Comparison of ENCODE assay signal across 8 cellular contexts in the genomic region with DNA sequence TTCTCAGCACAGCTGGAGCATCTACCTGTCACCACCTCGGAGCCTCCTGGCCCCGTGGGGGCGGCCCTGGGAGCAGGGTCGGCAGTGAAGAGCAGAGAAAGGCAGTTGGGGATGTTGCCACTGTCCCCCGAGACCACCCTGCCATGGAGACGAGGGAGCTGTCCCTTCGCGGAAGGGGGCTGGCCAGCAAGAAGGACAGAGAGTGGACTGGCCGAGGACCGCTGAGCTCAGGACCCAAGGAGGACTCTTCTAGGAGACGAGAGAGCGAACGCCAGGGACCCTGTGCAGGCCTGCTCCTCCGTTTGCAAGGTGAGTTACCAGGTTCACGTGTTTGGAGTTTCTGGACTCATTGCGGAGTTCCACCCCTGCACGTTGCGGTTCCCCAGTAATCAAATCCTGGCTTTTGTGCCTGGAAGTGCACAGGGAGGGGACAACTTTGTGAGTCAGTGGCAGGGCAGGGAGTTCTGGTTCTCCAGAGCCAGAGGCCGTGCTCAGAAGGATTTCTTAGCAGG. TPM values are rescaled to one million over a fixed set of nuclear protein-coding genes. Genes with fewer than 3 reads are reported as not detected.
A peak's percentile ranks its signal among the peaks of the same experiment; 100 is the strongest.
DNase-seq lines count a peak whose midpoint lies in the region; ATAC-seq and TF ChIP-seq lines count a peak whose summit lies in the region.

No MANE protein-coding gene starts in this region.

- peaks cover 8% of the 10 kb centered on the region for H3K36me3 ChIP-seq in osteoblast (ENCODE audit: insufficient read depth, low read length)
- H3K36me3 ChIP-seq in aorta (ENCODE audit: control insufficient read depth in 1 of 2, insufficient read depth in 2 of 2, low read length in 1 of 2), result no peaks in the 10 kb centered on the region

- H3K27ac ChIP-seq in osteoblast (ENCODE audit: low read depth, low read length) (peak overlapping the region; percentile 100), aorta (ENCODE audit: low read depth in 1 of 2, low read length in 2 of 2) (peak overlapping the region; percentile 69 to 77)

- WGBS in aorta, 2 donors, result 59 to 64% methylated on average over 19 of the region's 19 CpGs

- H2AFZ ChIP-seq in osteoblast (ENCODE audit: low read length), result no peak overlapping the region

- no peaks in the 10 kb centered on the region for H4K20me1 ChIP-seq in osteoblast (ENCODE audit: insufficient read depth, low read length)

- H3K9me3 ChIP-seq in osteoblast (ENCODE audit: low read depth, low read length) (no peaks in the 10 kb centered on the region), aorta (ENCODE audit: control insufficient read depth, low read length) (no peaks in the 10 kb centered on the region)

- intact Hi-C loops in Right ventricle myocardium inferior (cut with DNase I) (loop anchor here (5.0 kb wide), 1 partner anchor 304 kb away; no protein-coding TSS in a partner anchor), Right ventricle myocardium superior (cut with DNase I) (no loop called here), aorta (cut with DNase I) (loop anchor here (5.0 to 10.0 kb wide), 3 partner anchors 112 to 338 kb away; a partner anchor contains a TSS)

- peaks cover 19% of the 10 kb centered on the region for H3K79me2 ChIP-seq in osteoblast (ENCODE audit: insufficient read depth, low read length)

- DNase-seq in Right ventricle myocardium inferior (ENCODE audit: missing footprints) (no peak), Right ventricle myocardium superior (no peak), fibroblast of the aortic adventitia (ENCODE audit: low read depth) (peak; percentile 45), osteoblast (ENCODE audit: insufficient read length, low spot score, missing footprints) (peak; percentile 79), aorta (no peak), NCI-H524 (lab: John Stamatoyannopoulos, UW) (no peak)
- DNase-seq in activated effector memory CD4-positive, alpha-beta T cell treated with Interleukin-2 at 50 U/mL for 16 hours, result no peak

- TF ChIP-seq CTCF in fibroblast of the aortic adventitia (IDR thresholded peaks at IDR 0.05; ENCODE audit: insufficient read depth, low read length), result no peak
- no peak for TF ChIP-seq CTCF in osteoblast (IDR thresholded peaks at IDR 0.05; ENCODE audit: extremely low read depth, low read depth, low read length)

- H3K4me3 ChIP-seq in fibroblast of the aortic adventitia (ENCODE audit: low read depth, low read length), result no peak overlapping the region
- H3K4me3 ChIP-seq in osteoblast (ENCODE audit: insufficient read depth, low read length), result no peak overlapping the region
- H3K4me3 ChIP-seq in aorta (ENCODE audit: low read length in 2 of 2), result no peak overlapping the region

- no peaks in the 10 kb centered on the region for H3K27me3 ChIP-seq in osteoblast (ENCODE audit: insufficient read depth, low read length)
- no peaks in the 10 kb centered on the region for H3K27me3 ChIP-seq in aorta (ENCODE audit: control insufficient read depth in 1 of 2, insufficient read depth in 2 of 2, low read length in 1 of 2)

- H3K4me1 ChIP-seq in osteoblast (ENCODE audit: insufficient read depth, low read length), result peaks cover 37% of the 10 kb centered on the region
- peaks cover 0 to 4% of the 10 kb centered on the region in 2 donors for H3K4me1 ChIP-seq in aorta (ENCODE audit: control insufficient read depth in 1 of 2, insufficient read depth in 2 of 2, low read length in 2 of 2)

- peak overlapping the region; percentile 83 for H3K4me2 ChIP-seq in osteoblast (ENCODE audit: insufficient read depth, low read length)

- ATAC-seq in Right ventricle myocardium inferior, result peak; percentile 24
- no peak for ATAC-seq in Right ventricle myocardium superior (ENCODE audit: poor library complexity)
- ATAC-seq in aorta (ENCODE audit: low FRiP score), result peak; percentile 40
- ATAC-seq in HG03354 (IDR thresholded peaks at IDR 0.05; ENCODE audit: poor library complexity, severe bottlenecking, unreplicated experiment), result no peak

RNA-seq across cellular contexts. Expression of a gene that starts 5.6 kb away (rescaled TPM):
- total RNA-seq in Right ventricle myocardium inferior (16.9 TPM), Right ventricle myocardium superior (15.3 TPM), fibroblast of the aortic adventitia (ENCODE audit: low replicate concordance) (23.8 and 48.6 TPM in 2 replicates), osteoblast (35.8 and 39.2 TPM in 2 replicates), aorta (10 to 100 TPM; 35.8 to 52.2 TPM)
- 10 to 100 TPM; 12.6 to 49.1 TPM for polyA plus RNA-seq in aorta

Comparison
In these comparisons a context has a peak if more than half of its experiments do, and no peak if none do; other contexts are left out.
1. ATAC-seq: peak in Right ventricle myocardium inferior (single experiment) and aorta (single experiment); none in Right ventricle myocardium superior (single experiment) and HG03354 (single experiment).
2. DNase-seq: peak in fibroblast of the aortic adventitia (single experiment) and osteoblast (single experiment); none in Right ventricle myocardium inferior (single experiment), Right ventricle myocardium superior (single experiment), aorta (0 of 2), activated effector memory CD4-positive, alpha-beta T cell treated with Interleukin-2 at 50 U/mL for 16 hours (single experiment) and NCI-H524 (0 of 2).